8 cellular contexts compared by ENCODE assay signal in the genomic region with DNA sequence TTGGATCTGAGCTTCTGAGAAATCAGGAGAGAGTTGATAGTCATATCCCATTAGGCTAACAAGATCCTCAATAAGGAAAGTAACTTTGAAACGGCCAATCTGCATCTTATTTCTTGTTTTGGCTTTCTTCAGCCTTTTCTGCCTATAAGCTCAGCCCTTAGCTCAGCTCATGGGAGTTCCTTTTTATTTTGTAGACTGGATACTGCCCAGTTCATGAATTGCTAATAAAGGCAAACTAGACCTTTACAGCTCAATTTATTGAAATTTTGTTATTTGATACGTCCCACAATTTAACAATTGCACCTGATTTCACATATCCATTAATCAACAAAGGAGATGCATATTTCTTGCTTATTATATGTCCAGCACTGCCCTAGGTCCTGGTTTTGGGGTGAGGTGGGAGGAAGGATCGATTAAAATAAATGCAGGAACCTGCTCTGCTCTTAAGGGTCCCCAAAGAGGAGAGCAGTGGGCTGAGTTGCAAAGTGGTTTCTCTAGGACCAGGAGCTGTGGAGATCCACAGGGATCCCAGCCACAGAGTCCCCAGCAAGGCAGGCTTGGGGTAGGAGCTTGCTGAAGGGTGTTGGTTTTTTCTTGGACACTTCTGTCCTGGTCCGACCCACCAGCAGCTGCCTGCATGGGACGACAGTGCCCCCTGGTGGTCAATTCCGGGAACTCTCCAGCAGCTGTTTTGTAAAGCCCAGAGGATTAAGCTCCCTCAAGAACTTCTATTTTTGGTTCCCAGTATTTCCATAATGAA. TPM values are rescaled to one million over a fixed set of nuclear protein-coding genes. Genes with fewer than 3 reads are reported as not detected.
DNase-seq lines count a peak whose midpoint lies in the region; ATAC-seq, FAIRE-seq and TF ChIP-seq lines count a peak whose summit lies in the region.

No MANE protein-coding gene starts in this region.

- no peaks in the 10 kb centered on the region for H3K4me1 Mint-ChIP-seq in WTC11

- H3K9me3 Mint-ChIP-seq in WTC11 = 0 out of 2 replicates have a peak, but pooled peaks cover 7% of the 10 kb centered on the region

- H3K36me3 ChIP-seq in bronchial epithelial cell (ENCODE audit: control insufficient read depth, insufficient read depth, low read length) (no peaks in the 10 kb centered on the region), kidney epithelial cell (ENCODE audit: control insufficient read depth, insufficient read depth, low read length) (no peaks in the 10 kb centered on the region)

- POLR2A ChIA-PET in WTC11 (lab: Charles Lee) = interaction anchor here (1.1 to 1.5 kb wide), 4 partner anchors 103 to 420 kb away, joined by 3 to 7 read pairs (median 4); a partner anchor contains a TSS

- FAIRE-seq in bronchial epithelial cell (lab: Jason Lieb, UNC) = no peak

- H3K27me3 Mint-ChIP-seq in WTC11 (ENCODE audit: low read depth) = no peaks in the 10 kb centered on the region

- CTCF ChIA-PET in WTC11 (lab: Charles Lee) = interaction anchor here (0.5 to 4.8 kb wide), 112 partner anchors 10 to 775 kb away, joined by 3 to 55 read pairs (median 5); a partner anchor contains a TSS

- H3K27me3 ChIP-seq in bronchial epithelial cell (ENCODE audit: control insufficient read depth, insufficient read depth, low read length) (no peaks in the 10 kb centered on the region), kidney epithelial cell (ENCODE audit: control insufficient read depth, insufficient read depth, low read length) (no peaks in the 10 kb centered on the region)

- H3K36me3 Mint-ChIP-seq in WTC11 = no peaks in the 10 kb centered on the region

- H3K4me3 ChIP-seq in bronchial epithelial cell (ENCODE audit: low read depth, low read length) (no peak overlapping the region), kidney epithelial cell (ENCODE audit: low read depth, low read length) (no peak overlapping the region)

- DNase-seq in Daoy (ENCODE audit: low read depth) (peak; percentile 73), NCI-H2171 treated with DMSO at 0.1 percent for 48 hours (lab: John Stamatoyannopoulos, UW) (peak; percentile 62), WTC11 (ENCODE audit: low spot score) (peak; percentile 93), bronchial epithelial cell (ENCODE audit: low read depth) (peak; percentile 63), kidney epithelial cell (ENCODE audit: low read depth) (no peak)
- peak; percentile 78 to 82 (median 80) for DNase-seq in stimulated activated CD4-positive, alpha-beta T cell treated with anti-CD3 and anti-CD28 coated beads, Interleukin-1b, Interleukin-23, amount 100 ng/mL, for 24 hours (ENCODE audit: low read depth in 4 of 4, low spot score in 1 of 4)

- TF ChIP-seq CTCF in WTC11 (IDR thresholded peaks at IDR 0.05) (peak; percentile 99), bronchial epithelial cell (IDR thresholded peaks at IDR 0.05; ENCODE audit: insufficient read depth, low read length, severe bottlenecking) (peak; percentile 94), kidney epithelial cell (IDR thresholded peaks at IDR 0.05; ENCODE audit: insufficient read depth, low read length, poor library complexity, severe bottlenecking) (peak; percentile 98)

- no peak overlapping the region for H3K4me3 Mint-ChIP-seq in WTC11

- ATAC-seq in HG02610 (IDR thresholded peaks at IDR 0.05; ENCODE audit: unreplicated experiment) (peak; percentile 58), WTC11 (peak; percentile 79), HG02970 (IDR thresholded peaks at IDR 0.05; ENCODE audit: low FRiP score, unreplicated experiment) (no peak)

- H3K27ac Mint-ChIP-seq in WTC11 = no peak overlapping the region

TF ChIP-seq in WTC11, 78 proteins besides CTCF, POLR2A, EP300 and RAD21 (continues in another document):
- no peak for TF ChIP-seq NR1H2 (CRISPR knock-in tag; IDR thresholded peaks at IDR 0.05)
- TF ChIP-seq, protein P1, sequence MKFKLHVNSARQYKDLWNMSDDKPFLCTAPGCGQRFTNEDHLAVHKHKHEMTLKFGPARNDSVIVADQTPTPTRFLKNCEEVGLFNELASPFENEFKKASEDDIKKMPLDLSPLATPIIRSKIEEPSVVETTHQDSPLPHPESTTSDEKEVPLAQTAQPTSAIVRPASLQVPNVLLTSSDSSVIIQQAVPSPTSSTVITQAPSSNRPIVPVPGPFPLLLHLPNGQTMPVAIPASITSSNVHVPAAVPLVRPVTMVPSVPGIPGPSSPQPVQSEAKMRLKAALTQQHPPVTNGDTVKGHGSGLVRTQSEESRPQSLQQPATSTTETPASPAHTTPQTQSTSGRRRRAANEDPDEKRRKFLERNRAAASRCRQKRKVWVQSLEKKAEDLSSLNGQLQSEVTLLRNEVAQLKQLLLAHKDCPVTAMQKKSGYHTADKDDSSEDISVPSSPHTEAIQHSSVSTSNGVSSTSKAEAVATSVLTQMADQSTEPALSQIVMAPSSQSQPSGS (CRISPR knock-in tag; IDR thresholded peaks at IDR 0.05; ENCODE audit: borderline replicate concordance, low read depth) = no peak
- TF ChIP-seq, protein P2, sequence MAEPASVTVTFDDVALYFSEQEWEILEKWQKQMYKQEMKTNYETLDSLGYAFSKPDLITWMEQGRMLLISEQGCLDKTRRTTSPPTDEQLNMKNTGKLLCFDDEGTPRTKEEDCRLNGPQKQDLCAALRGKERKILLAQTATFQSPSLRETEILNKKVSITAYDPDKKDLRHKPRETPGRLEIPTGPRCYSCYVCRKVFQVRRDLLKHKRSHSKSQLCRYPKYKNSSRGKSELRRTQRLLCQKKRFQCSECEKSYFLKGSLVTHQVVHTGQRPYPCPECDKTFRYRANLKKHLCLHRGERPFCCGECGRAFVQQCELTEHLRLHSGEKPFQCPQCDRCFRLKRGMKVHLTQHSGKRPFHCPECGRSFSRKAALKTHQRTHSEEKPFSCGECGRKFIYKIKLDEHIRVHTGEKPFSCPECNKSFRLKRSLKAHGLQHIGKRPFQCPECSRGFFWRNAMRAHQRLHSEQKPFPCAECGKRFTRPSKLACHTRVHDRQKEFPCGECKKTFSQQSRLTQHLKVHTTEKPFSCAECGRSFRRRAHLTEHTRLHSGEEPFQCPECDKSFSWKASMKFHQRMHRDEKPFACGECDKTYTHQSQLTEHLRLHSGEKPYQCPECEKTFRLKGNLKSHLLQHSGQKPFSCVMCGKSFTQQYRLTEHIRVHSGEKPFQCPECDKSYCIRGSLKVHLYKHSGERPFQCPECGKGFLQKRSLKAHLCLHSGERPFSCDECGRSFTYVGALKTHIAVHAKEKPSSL (CRISPR knock-in tag; conservative IDR thresholded peaks at IDR 0.05) = no peak
- TF ChIP-seq, protein P3, sequence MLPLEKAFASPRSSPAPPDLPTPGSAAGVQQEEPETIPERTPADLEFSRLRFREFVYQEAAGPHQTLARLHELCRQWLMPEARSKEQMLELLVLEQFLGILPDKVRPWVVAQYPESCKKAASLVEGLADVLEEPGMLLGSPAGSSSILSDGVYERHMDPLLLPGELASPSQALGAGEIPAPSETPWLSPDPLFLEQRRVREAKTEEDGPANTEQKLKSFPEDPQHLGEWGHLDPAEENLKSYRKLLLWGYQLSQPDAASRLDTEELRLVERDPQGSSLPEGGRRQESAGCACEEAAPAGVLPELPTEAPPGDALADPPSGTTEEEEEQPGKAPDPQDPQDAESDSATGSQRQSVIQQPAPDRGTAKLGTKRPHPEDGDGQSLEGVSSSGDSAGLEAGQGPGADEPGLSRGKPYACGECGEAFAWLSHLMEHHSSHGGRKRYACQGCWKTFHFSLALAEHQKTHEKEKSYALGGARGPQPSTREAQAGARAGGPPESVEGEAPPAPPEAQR (CRISPR knock-in tag; IDR thresholded peaks at IDR 0.05) = no peak
- no peak for TF ChIP-seq GABPB1 (CRISPR knock-in tag; IDR thresholded peaks at IDR 0.05)
- peak; percentile 94 for TF ChIP-seq ZNF121 (CRISPR knock-in tag; IDR thresholded peaks at IDR 0.05)
- TF ChIP-seq, protein P4, sequence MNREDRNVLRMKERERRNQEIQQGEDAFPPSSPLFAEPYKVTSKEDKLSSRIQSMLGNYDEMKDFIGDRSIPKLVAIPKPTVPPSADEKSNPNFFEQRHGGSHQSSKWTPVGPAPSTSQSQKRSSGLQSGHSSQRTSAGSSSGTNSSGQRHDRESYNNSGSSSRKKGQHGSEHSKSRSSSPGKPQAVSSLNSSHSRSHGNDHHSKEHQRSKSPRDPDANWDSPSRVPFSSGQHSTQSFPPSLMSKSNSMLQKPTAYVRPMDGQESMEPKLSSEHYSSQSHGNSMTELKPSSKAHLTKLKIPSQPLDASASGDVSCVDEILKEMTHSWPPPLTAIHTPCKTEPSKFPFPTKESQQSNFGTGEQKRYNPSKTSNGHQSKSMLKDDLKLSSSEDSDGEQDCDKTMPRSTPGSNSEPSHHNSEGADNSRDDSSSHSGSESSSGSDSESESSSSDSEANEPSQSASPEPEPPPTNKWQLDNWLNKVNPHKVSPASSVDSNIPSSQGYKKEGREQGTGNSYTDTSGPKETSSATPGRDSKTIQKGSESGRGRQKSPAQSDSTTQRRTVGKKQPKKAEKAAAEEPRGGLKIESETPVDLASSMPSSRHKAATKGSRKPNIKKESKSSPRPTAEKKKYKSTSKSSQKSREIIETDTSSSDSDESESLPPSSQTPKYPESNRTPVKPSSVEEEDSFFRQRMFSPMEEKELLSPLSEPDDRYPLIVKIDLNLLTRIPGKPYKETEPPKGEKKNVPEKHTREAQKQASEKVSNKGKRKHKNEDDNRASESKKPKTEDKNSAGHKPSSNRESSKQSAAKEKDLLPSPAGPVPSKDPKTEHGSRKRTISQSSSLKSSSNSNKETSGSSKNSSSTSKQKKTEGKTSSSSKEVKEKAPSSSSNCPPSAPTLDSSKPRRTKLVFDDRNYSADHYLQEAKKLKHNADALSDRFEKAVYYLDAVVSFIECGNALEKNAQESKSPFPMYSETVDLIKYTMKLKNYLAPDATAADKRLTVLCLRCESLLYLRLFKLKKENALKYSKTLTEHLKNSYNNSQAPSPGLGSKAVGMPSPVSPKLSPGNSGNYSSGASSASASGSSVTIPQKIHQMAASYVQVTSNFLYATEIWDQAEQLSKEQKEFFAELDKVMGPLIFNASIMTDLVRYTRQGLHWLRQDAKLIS (CRISPR knock-in tag; IDR thresholded peaks at IDR 0.05; ENCODE audit: borderline replicate concordance) = no peak
- TF ChIP-seq TEAD4 (CRISPR knock-in tag; IDR thresholded peaks at IDR 0.05) = no peak

RNA-seq across cellular contexts. Expression of a gene that starts 22.9 kb away (rescaled TPM):
- total RNA-seq in Daoy (2014; rRNA removed; shearing (Covaris generic)) = 77.8 and 85.5 TPM in 2 replicates
- total RNA-seq in WTC11 (2021) (26.2 to 28.1 TPM (median 27.3 TPM) in 3 replicates), bronchial epithelial cell (50.5 and 58.9 TPM in 2 replicates), kidney epithelial cell (35.8 and 36.0 TPM in 2 replicates)

RNA-seq across cellular contexts. Expression of a gene that starts 40.9 kb away (rescaled TPM):
- total RNA-seq in Daoy (2014; rRNA removed; shearing (Covaris generic)) = 22.7 and 25.7 TPM in 2 replicates
- total RNA-seq in WTC11 (2021) (15.0 to 19.5 TPM (median 15.7 TPM) in 3 replicates), bronchial epithelial cell (15.0 and 16.0 TPM in 2 replicates), kidney epithelial cell (41.3 and 43.2 TPM in 2 replicates)
